ENCODE assay signal across 1 cellular context in the genomic region with DNA sequence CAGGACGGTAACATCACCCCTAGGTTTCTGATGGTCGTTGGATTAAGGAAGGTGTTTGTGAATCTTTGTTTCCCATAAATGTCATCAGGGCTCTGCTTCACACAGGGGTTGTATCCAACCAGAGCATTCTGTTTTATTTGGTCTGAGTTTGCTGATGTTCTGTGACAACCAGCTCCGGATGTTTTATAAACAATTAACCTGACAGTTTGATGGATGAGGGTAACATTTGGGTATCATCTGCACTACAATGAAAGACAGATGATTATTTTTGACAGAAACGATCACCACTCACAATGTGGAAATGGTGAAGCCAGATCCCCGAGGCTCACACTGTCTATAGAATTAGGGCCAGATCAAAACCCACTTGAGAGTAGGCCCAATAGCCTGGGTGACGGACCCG.
TF ChIP-seq lines count a peak whose summit lies in the region.

No MANE protein-coding gene starts in this region.

TF ChIP-seq in IMR-90, 13 proteins besides CTCF, POLR2A, EP300 and RAD21 (continued from another document):
- TF ChIP-seq, protein P1, sequence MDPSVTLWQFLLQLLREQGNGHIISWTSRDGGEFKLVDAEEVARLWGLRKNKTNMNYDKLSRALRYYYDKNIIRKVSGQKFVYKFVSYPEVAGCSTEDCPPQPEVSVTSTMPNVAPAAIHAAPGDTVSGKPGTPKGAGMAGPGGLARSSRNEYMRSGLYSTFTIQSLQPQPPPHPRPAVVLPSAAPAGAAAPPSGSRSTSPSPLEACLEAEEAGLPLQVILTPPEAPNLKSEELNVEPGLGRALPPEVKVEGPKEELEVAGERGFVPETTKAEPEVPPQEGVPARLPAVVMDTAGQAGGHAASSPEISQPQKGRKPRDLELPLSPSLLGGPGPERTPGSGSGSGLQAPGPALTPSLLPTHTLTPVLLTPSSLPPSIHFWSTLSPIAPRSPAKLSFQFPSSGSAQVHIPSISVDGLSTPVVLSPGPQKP (IDR thresholded peaks at IDR 0.05; ENCODE audit: borderline replicate concordance, low read depth, low read length): no peak
- no peak for TF ChIP-seq RFX5 (IDR thresholded peaks at IDR 0.05; ENCODE audit: low read depth, low read length)
- no peak for TF ChIP-seq RCOR1 (IDR thresholded peaks at IDR 0.05; ENCODE audit: insufficient replicate concordance, low read length)
- TF ChIP-seq NFE2L2 (IDR thresholded peaks at IDR 0.05; ENCODE audit: low read depth, low read length): no peak
- no peak for TF ChIP-seq SMC3 (IDR thresholded peaks at IDR 0.05; ENCODE audit: low read depth, low read length)
- TF ChIP-seq MAFK (IDR thresholded peaks at IDR 0.05; ENCODE audit: low read depth, low read length): no peak
- TF ChIP-seq MAZ (IDR thresholded peaks at IDR 0.05; ENCODE audit: borderline replicate concordance, low read depth, low read length): no peak
- TF ChIP-seq, protein P2, sequence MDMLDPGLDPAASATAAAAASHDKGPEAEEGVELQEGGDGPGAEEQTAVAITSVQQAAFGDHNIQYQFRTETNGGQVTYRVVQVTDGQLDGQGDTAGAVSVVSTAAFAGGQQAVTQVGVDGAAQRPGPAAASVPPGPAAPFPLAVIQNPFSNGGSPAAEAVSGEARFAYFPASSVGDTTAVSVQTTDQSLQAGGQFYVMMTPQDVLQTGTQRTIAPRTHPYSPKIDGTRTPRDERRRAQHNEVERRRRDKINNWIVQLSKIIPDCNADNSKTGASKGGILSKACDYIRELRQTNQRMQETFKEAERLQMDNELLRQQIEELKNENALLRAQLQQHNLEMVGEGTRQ (IDR thresholded peaks at IDR 0.05; ENCODE audit: low read depth, low read length): no peak
- no peak for TF ChIP-seq CEBPB (IDR thresholded peaks at IDR 0.05; ENCODE audit: low read depth, low read length)
- TF ChIP-seq FOS (IDR thresholded peaks at IDR 0.05; ENCODE audit: low read depth, low read length): no peak
- no peak for TF ChIP-seq CHD1 (IDR thresholded peaks at IDR 0.05; ENCODE audit: low read depth, low read length)
- TF ChIP-seq BHLHE40 (IDR thresholded peaks at IDR 0.05; ENCODE audit: low read depth, low read length): no peak
